In genomic region chr5:149656576-149657182, GRCh38 we compare ENCODE assay signal across 1 cellular context.
A peak's percentile ranks its signal among the peaks of the same experiment; 100 is the strongest.
TF ChIP-seq lines count a peak whose summit lies in the region.

No MANE protein-coding gene starts in this region.

TF ChIP-seq in GM12878, 131 proteins besides CTCF, POLR2A, EP300 and RAD21 (continued from another document and continues in another):
- no peak for TF ChIP-seq NFIC (IDR thresholded peaks at IDR 0.05; ENCODE audit: low read depth, low read length)
- TF ChIP-seq IRF3 (IDR thresholded peaks at IDR 0.05): no peak
- TF ChIP-seq YY1 (IDR thresholded peaks at IDR 0.05; ENCODE audit: low read depth, low read length): peak; percentile 35; the same call in 1 of the 2 replicates
- TF ChIP-seq CEBPB (IDR thresholded peaks at IDR 0.05; ENCODE audit: borderline replicate concordance in 1 of 2, low read depth in 2 of 2, low read length in 2 of 2): no peak
- no peak for TF ChIP-seq ETV6 (conservative IDR thresholded peaks at IDR 0.05 in 1 of 2, IDR thresholded peaks at IDR 0.05 in 1 of 2; ENCODE audit: borderline replicate concordance in 1 of 2, low read depth in 1 of 2)
- TF ChIP-seq RAD51 (IDR thresholded peaks at IDR 0.05): no peak
- TF ChIP-seq PAX8 (IDR thresholded peaks at IDR 0.05): no peak
- TF ChIP-seq EZH2 (IDR thresholded peaks at IDR 0.05; ENCODE audit: borderline replicate concordance, control insufficient read depth, low read depth, low read length): no peak
- TF ChIP-seq SMC3 (IDR thresholded peaks at IDR 0.05; ENCODE audit: borderline replicate concordance, low read length): peak; percentile 71
- no peak for TF ChIP-seq POLR2AphosphoS2 (IDR thresholded peaks at IDR 0.05; ENCODE audit: low read depth, low read length)
- no peak for TF ChIP-seq E2F8 (IDR thresholded peaks at IDR 0.05; ENCODE audit: low read depth, partially characterized antibody)
- no peak for TF ChIP-seq USF1 (IDR thresholded peaks at IDR 0.05; ENCODE audit: borderline replicate concordance, extremely low read length, insufficient read depth, low read depth, low read length)
- TF ChIP-seq RB1 (IDR thresholded peaks at IDR 0.05; ENCODE audit: borderline replicate concordance): no peak
- no peak for TF ChIP-seq MYB (IDR thresholded peaks at IDR 0.05; ENCODE audit: borderline replicate concordance, low read depth, low read length)
- no peak for TF ChIP-seq ATF2 (IDR thresholded peaks at IDR 0.05; ENCODE audit: low read length)
- no peak for TF ChIP-seq CHD1 (IDR thresholded peaks at IDR 0.05; ENCODE audit: low read depth, low read length)
- no peak for TF ChIP-seq ZBED1 (IDR thresholded peaks at IDR 0.05; ENCODE audit: borderline replicate concordance)
- no peak for TF ChIP-seq TCF3 (IDR thresholded peaks at IDR 0.05; ENCODE audit: borderline replicate concordance, insufficient read depth, low read depth, low read length)
- TF ChIP-seq FOXM1 (IDR thresholded peaks at IDR 0.05; ENCODE audit: low read depth, low read length): no peak
- TF ChIP-seq POU2F2 (IDR thresholded peaks at IDR 0.05; ENCODE audit: borderline replicate concordance, low read depth, low read length): peak; percentile 45; the same call in 1 of the 3 replicates
- no peak for TF ChIP-seq ZNF687 (IDR thresholded peaks at IDR 0.05)
- no peak for TF ChIP-seq KAT2A (conservative IDR thresholded peaks at IDR 0.05; ENCODE audit: control insufficient read depth, low read depth, low read length)
- TF ChIP-seq SIN3A (IDR thresholded peaks at IDR 0.05; ENCODE audit: low read depth, low read length): no peak
- TF ChIP-seq CBX5 (IDR thresholded peaks at IDR 0.05; ENCODE audit: low read depth): peak; percentile 68; the same call in 1 of the 2 replicates
- TF ChIP-seq SIX5 (IDR thresholded peaks at IDR 0.05; ENCODE audit: low read depth, low read length, severe bottlenecking): no peak
- peak; percentile 95 for TF ChIP-seq MEF2B (IDR thresholded peaks at IDR 0.05; ENCODE audit: partially characterized antibody, poor library complexity, severe bottlenecking)
- TF ChIP-seq ZNF622 (IDR thresholded peaks at IDR 0.05): no peak
- no peak for TF ChIP-seq CHD4 (IDR thresholded peaks at IDR 0.05)
- no peak for TF ChIP-seq MEF2A (IDR thresholded peaks at IDR 0.05; ENCODE audit: insufficient read depth, low read depth, low read length)
- TF ChIP-seq ATF3 (IDR thresholded peaks at IDR 0.05; ENCODE audit: borderline replicate concordance, extremely low read depth, low read depth, low read length): no peak
- TF ChIP-seq TCF12 (IDR thresholded peaks at IDR 0.05; ENCODE audit: low read depth, low read length): no peak
- TF ChIP-seq SRF (IDR thresholded peaks at IDR 0.05; ENCODE audit: low read depth in 2 of 2, low read length in 2 of 2): no peak
- TF ChIP-seq SPI1 (IDR thresholded peaks at IDR 0.05; ENCODE audit: borderline replicate concordance, insufficient read depth, low read depth, low read length): no peak
- TF ChIP-seq KLF5 (IDR thresholded peaks at IDR 0.05; ENCODE audit: partially characterized antibody): peak; percentile 30
- TF ChIP-seq IKZF1 (conservative IDR thresholded peaks at IDR 0.05): peak; percentile 40; the same call in 1 of the 2 replicates
- TF ChIP-seq BHLHE40 (IDR thresholded peaks at IDR 0.05; ENCODE audit: borderline replicate concordance in 1 of 2, low read depth in 2 of 2, low read length in 1 of 2): no peak
- no peak for TF ChIP-seq BRCA1 (IDR thresholded peaks at IDR 0.05; ENCODE audit: low read depth, low read length)
- TF ChIP-seq WRNIP1 (IDR thresholded peaks at IDR 0.05; ENCODE audit: borderline replicate concordance, low read depth, low read length): no peak
- TF ChIP-seq RELB (IDR thresholded peaks at IDR 0.05; ENCODE audit: low read depth): no peak
- no peak for TF ChIP-seq NR2F1 (conservative IDR thresholded peaks at IDR 0.05)
- no peak for TF ChIP-seq JUNB (IDR thresholded peaks at IDR 0.05)
- no peak for TF ChIP-seq ASH2L (IDR thresholded peaks at IDR 0.05; ENCODE audit: borderline replicate concordance, low read depth)
- no peak for TF ChIP-seq STAT1 (conservative IDR thresholded peaks at IDR 0.05)
- no peak for TF ChIP-seq E4F1 (IDR thresholded peaks at IDR 0.05; ENCODE audit: borderline replicate concordance, partially characterized antibody)
- TF ChIP-seq ZNF274 (IDR thresholded peaks at IDR 0.05; ENCODE audit: insufficient read depth, insufficient read length): no peak
- no peak for TF ChIP-seq SUZ12 (IDR thresholded peaks at IDR 0.05; ENCODE audit: unreplicated experiment)
- TF ChIP-seq PKNOX1 (IDR thresholded peaks at IDR 0.05): no peak
